Comparison of ENCODE assay signal across 24 cellular contexts in the genomic region with DNA sequence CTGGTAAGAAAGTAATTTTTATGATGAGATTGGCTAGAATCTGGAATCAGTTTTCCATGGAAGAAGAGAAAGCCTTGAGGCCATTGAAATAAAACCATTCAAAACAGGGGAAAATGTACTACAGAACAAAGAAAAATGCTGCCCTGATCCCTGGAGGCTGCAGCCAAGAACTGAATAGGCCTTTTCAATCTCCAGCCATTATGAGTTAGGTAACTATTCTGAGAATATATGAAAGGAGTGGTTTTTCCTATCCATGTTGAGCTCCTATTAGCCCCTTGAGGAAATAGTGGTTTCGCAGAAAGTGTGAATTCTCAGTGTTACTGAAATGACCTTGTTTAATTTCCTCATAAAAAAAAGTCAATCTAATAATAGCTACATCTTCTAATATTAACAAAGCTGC.
A peak's percentile ranks its signal among the peaks of the same experiment; 100 is the strongest.
DNase-seq lines count a peak whose midpoint lies in the region; ATAC-seq and TF ChIP-seq lines count a peak whose summit lies in the region.
"Had no signal": no experiment of that assay in that cellular context is flagged by ENCODE, and none has a peak within 500 bp of the region (broad histone marks: within the 10 kb centered on the region; RNA-seq: fewer than 3 reads in every experiment).

No MANE protein-coding gene starts in this region.

- H3K4me3 Mint-ChIP-seq in endodermal cell = no peak overlapping the region
- no peak overlapping the region for H3K4me3 Mint-ChIP-seq in nephron progenitor cell
- no peak overlapping the region for H3K4me3 Mint-ChIP-seq in type B pancreatic cell
- H3K4me3 Mint-ChIP-seq: activated CD4-positive, alpha-beta T cell treated with anti-CD3 and anti-CD28 coated beads for 36 hours; activated naive CD4-positive, alpha-beta T cell treated with anti-CD3 and anti-CD28 coated beads for 36 hours; activated T-cell treated with anti-CD3 and anti-CD28 coated beads, Interleukin-2, amount 50 U/mL, for 24 hours; GM23338; natural killer cell had no signal

- H3K36me3 Mint-ChIP-seq in endodermal cell (ENCODE audit: low read depth) = no peaks in the 10 kb centered on the region
- peaks cover 2% of the 10 kb centered on the region for H3K36me3 Mint-ChIP-seq in nephron progenitor cell (ENCODE audit: low read depth)
- H3K36me3 Mint-ChIP-seq in type B pancreatic cell = no peaks in the 10 kb centered on the region
- H3K36me3 Mint-ChIP-seq: natural killer cell had no signal

- H3K27ac Mint-ChIP-seq in endodermal cell (peak overlapping the region; percentile 86), nephron progenitor cell (peak overlapping the region; percentile 84), type B pancreatic cell (no peak overlapping the region)
- H3K27ac Mint-ChIP-seq: activated CD4-positive, alpha-beta T cell treated with anti-CD3 and anti-CD28 coated beads for 36 hours; activated naive CD4-positive, alpha-beta T cell treated with anti-CD3 and anti-CD28 coated beads for 36 hours; activated T-cell treated with anti-CD3 and anti-CD28 coated beads, Interleukin-2, amount 50 U/mL, for 24 hours; natural killer cell had no signal

- H3K27me3 Mint-ChIP-seq in endodermal cell (ENCODE audit: insufficient read depth) (no peaks in the 10 kb centered on the region), nephron progenitor cell (ENCODE audit: low read depth, poor library complexity) (no peaks in the 10 kb centered on the region), type B pancreatic cell (peaks cover 2% of the 10 kb centered on the region)
- H3K27me3 Mint-ChIP-seq: activated CD4-positive, alpha-beta T cell treated with anti-CD3 and anti-CD28 coated beads for 36 hours; activated T-cell treated with anti-CD3 and anti-CD28 coated beads, Interleukin-2, amount 50 U/mL, for 24 hours had no signal

- WGBS in endodermal cell (ENCODE audit: insufficient coverage in 1 of 2, insufficient read length in 1 of 2), 2 experiments = 69% methylated on average over 1 of the region's 1 CpG; no CpG with 5 or more reads in 1 of the 2 experiments

- peaks cover 4% of the 10 kb centered on the region for H3K9me3 ChIP-seq in endodermal cell (ENCODE audit: control insufficient read depth, low read length)
- H3K9me3 ChIP-seq: heart left ventricle, psoas muscle had no signal

- no peaks in the 10 kb centered on the region for H3K27me3 ChIP-seq in endodermal cell (ENCODE audit: control insufficient read depth, insufficient read depth, low read length, poor library complexity, severe bottlenecking)
- H3K27me3 ChIP-seq: heart left ventricle had no signal

- H3K9me3 Mint-ChIP-seq in endodermal cell (no peaks in the 10 kb centered on the region), nephron progenitor cell (peaks cover 2% of the 10 kb centered on the region), type B pancreatic cell (no peaks in the 10 kb centered on the region)
- H3K9me3 Mint-ChIP-seq: activated T-cell treated with anti-CD3 and anti-CD28 coated beads, Interleukin-2, amount 50 U/mL, for 24 hours; GM23338 had no signal

- TF ChIP-seq CTCF in endodermal cell (conservative IDR thresholded peaks at IDR 0.05) (no peak), nephron progenitor cell (IDR thresholded peaks at IDR 0.05) (no peak), type B pancreatic cell (conservative IDR thresholded peaks at IDR 0.05) (peak; percentile 19)

- H3K36me3 ChIP-seq in endodermal cell (ENCODE audit: control insufficient read depth, insufficient read depth, low read length) = no peaks in the 10 kb centered on the region
- H3K36me3 ChIP-seq: heart left ventricle had no signal

- intact Hi-C loops in Right ventricle myocardium superior (cut with DNase I) (no loop called here), cardiac septum (cut with DNase I) (no loop called here)

- H3K27ac ChIP-seq in endodermal cell (ENCODE audit: low read depth, low read length) = no peak overlapping the region
- H3K27ac ChIP-seq: epithelial cell of prostate, psoas muscle had no signal

- peaks cover 14% of the 10 kb centered on the region for H3K4me1 ChIP-seq in endodermal cell (ENCODE audit: control insufficient read depth, insufficient read depth, low read length)
- H3K4me1 ChIP-seq: psoas muscle had no signal

- no peak overlapping the region for H3K4me3 ChIP-seq in endodermal cell (ENCODE audit: low read length)
- H3K4me3 ChIP-seq: GM23338, psoas muscle, skin epidermis had no signal

- peak; percentile 32 for ATAC-seq in Right ventricle myocardium superior (ENCODE audit: poor library complexity)
- ATAC-seq in HG02885 (IDR thresholded peaks at IDR 0.05; ENCODE audit: poor library complexity, unreplicated experiment) = no peak
- ATAC-seq: activated CD4-positive, alpha-beta T cell treated with anti-CD3 and anti-CD28 coated beads for 36 hours; GM23338; natural killer cell; psoas muscle had no signal

- H3K9ac ChIP-seq in endodermal cell (ENCODE audit: extremely low read depth, low read length, poor library complexity, severe bottlenecking) = peak overlapping the region; percentile 3

- H3K4me1 Mint-ChIP-seq in endodermal cell (peaks cover 44% of the 10 kb centered on the region), nephron progenitor cell (peaks cover 52% of the 10 kb centered on the region), type B pancreatic cell (ENCODE audit: unreplicated experiment) (peaks cover 30% of the 10 kb centered on the region)
- H3K4me1 Mint-ChIP-seq: activated CD4-positive, alpha-beta T cell treated with anti-CD3 and anti-CD28 coated beads for 36 hours; natural killer cell had no signal

- DNase-seq in Right ventricle myocardium superior (no peak), cardiac septum (ENCODE audit: low spot score) (no peak), endodermal cell (no peak), nephron progenitor cell (no peak), type B pancreatic cell (ENCODE audit: extremely low spot score, unreplicated experiment) (no peak), LoVo (ENCODE audit: low spot score) (no peak)
- no peak for DNase-seq in activated CD4-positive, alpha-beta T cell treated with anti-CD3 and anti-CD28 coated beads, Interleukin-2, amount 50 U/mL, for 4 hours
- DNase-seq: activated CD4-positive, alpha-beta T cell treated with anti-CD3 and anti-CD28 coated beads for 36 hours; activated naive CD4-positive, alpha-beta T cell treated with anti-CD3 and anti-CD28 coated beads for 36 hours; activated T-cell treated with anti-CD3 and anti-CD28 coated beads, Interleukin-2, amount 50 U/mL, for 24 hours; AML-193; aorta; DMS53; GDM1; heart left ventricle; KBM-7; natural killer cell; NK-92 treated with Interleukin-12 subunit alpha and Interleukin-12 subunit beta, amount 100 ng/mL, for 24 hours; psoas muscle; stimulated activated CD4-positive, alpha-beta T cell treated with anti-CD3 and anti-CD28 coated beads, Interleukin-2, amount 100 ng/mL, for 24 hours had no signal
